2 cellular contexts compared by ENCODE assay signal in the genomic region with DNA sequence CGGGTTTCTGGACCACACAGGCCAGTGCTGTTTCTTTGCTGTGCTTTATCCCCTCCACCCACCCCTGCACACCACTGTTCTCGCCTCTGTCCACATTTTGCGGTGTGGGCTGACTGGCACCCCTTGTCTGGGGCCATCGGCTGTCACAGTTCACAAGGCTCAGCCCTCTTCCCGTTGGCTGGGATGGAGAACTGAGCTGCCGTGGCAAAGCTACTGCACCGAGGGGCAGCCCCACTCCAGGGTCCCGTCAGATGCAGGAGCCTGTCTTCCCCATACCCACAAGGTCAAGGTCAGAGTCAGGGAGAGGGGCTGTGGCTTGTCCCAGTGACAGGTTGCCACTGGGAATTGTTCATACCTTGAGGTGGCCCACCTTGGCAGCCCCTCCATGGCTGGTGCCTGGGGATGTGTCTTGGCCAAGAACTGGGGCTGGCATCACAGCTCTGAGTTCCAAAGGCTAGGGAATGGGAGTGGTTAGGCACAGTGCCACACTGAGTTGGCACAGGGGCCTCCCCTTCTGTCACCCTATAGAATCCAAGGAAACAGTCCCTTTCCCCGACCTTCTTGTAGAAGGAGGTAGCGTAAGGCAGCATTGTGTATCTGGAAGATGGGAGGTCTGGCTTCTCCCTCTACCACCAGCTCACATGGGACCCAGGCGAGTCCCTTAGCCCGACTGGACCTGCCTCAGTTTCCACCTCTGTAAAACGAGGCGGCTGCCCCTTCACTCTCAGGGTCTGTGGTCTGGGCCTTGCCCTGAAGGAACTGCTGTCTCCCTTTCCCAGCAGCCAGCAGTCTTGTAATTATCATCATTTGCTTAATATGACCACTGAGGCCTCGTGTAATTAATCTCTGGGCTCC.
TF ChIP-seq lines count a peak whose summit lies in the region.

No MANE protein-coding gene starts in this region.

TF ChIP-seq in H1, 55 proteins besides CTCF, POLR2A, EP300 and RAD21:
- TF ChIP-seq CHD2 (IDR thresholded peaks at IDR 0.05; ENCODE audit: low read length) (no peak), POU5F1 (IDR thresholded peaks at IDR 0.05; ENCODE audit: low read depth, low read length) (no peak)

TF ChIP-seq in neural cell, 6 proteins besides CTCF, POLR2A, EP300 and RAD21:
- no peak for TF ChIP-seq EZH2 (IDR thresholded peaks at IDR 0.05; ENCODE audit: borderline replicate concordance, insufficient read depth, low read length, poor library complexity, severe bottlenecking)
- no peak for TF ChIP-seq SMC3 (conservative IDR thresholded peaks at IDR 0.05; ENCODE audit: poor library complexity)
- TF ChIP-seq MXI1 (conservative IDR thresholded peaks at IDR 0.05; ENCODE audit: poor library complexity, severe bottlenecking): no peak
- TF ChIP-seq POLR2AphosphoS5 (IDR thresholded peaks at IDR 0.05): no peak
- TF ChIP-seq, protein P1, sequence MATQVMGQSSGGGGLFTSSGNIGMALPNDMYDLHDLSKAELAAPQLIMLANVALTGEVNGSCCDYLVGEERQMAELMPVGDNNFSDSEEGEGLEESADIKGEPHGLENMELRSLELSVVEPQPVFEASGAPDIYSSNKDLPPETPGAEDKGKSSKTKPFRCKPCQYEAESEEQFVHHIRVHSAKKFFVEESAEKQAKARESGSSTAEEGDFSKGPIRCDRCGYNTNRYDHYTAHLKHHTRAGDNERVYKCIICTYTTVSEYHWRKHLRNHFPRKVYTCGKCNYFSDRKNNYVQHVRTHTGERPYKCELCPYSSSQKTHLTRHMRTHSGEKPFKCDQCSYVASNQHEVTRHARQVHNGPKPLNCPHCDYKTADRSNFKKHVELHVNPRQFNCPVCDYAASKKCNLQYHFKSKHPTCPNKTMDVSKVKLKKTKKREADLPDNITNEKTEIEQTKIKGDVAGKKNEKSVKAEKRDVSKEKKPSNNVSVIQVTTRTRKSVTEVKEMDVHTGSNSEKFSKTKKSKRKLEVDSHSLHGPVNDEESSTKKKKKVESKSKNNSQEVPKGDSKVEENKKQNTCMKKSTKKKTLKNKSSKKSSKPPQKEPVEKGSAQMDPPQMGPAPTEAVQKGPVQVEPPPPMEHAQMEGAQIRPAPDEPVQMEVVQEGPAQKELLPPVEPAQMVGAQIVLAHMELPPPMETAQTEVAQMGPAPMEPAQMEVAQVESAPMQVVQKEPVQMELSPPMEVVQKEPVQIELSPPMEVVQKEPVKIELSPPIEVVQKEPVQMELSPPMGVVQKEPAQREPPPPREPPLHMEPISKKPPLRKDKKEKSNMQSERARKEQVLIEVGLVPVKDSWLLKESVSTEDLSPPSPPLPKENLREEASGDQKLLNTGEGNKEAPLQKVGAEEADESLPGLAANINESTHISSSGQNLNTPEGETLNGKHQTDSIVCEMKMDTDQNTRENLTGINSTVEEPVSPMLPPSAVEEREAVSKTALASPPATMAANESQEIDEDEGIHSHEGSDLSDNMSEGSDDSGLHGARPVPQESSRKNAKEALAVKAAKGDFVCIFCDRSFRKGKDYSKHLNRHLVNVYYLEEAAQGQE (IDR thresholded peaks at IDR 0.05; ENCODE audit: borderline replicate concordance): no peak
